In genomic region chrX:136112781-136113180, GRCh38 we compare ENCODE assay signal across 24 cellular contexts.
"Had no signal": no experiment of that assay in that cellular context is flagged by ENCODE, and none has a peak within 500 bp of the region (broad histone marks: within the 10 kb centered on the region; RNA-seq: fewer than 3 reads in every experiment).

No MANE protein-coding gene starts in this region.

- FAIRE-seq: islet of Langerhans, urothelium cell line had no signal

- DNase-seq: activated CD4-positive, alpha-beta memory T cell treated with anti-CD3 and anti-CD28 coated beads, Interleukin-2, amount 10 ng/mL, durations not matched to agents 7 days and 5 days; activated CD4-positive, alpha-beta T cell treated with anti-CD3 and anti-CD28 coated beads, Interleukin-2, amount 10 ng/mL, durations not matched to agents 24 days and 14 days; activated effector memory CD4-positive, alpha-beta T cell treated with anti-CD3 and anti-CD28 coated beads, Interleukin-2, amount 50 U/mL, for 16 hours; activated naive CD4-positive, alpha-beta T cell treated with anti-CD3 and anti-CD28 coated beads, Interleukin-2, amount 10 ng/mL, durations not matched to agents 7 days and 5 days; activated T-cell treated with anti-CD3 and anti-CD28 coated beads, Interleukin-2, amount 50 U/mL, for 72 hours; anterior cingulate cortex; dermis blood vessel endothelial cell; effector CD8-positive, alpha-beta T cell; erythroblast; foreskin fibroblast; hypothalamus; left cardiac atrium; midbrain; natural killer cell; stimulated activated CD4-positive, alpha-beta T cell treated with anti-CD3 and anti-CD28 coated beads, Interleukin-12 subunit alpha, Interleukin-12 subunit beta, amount 100 ng/mL, for 4 hours; stimulated activated CD4-positive, alpha-beta T cell treated with anti-CD3 and anti-CD28 coated beads, Interleukin-4, amount 100 ng/mL, for 4 hours; stimulated activated naive CD8-positive, alpha-beta T cell treated with anti-CD3 and anti-CD28 coated beads, Interleukin-15, Interleukin-2, amounts not matched to agents 100 U/mL and 50 U/mL, for 24 hours; substantia nigra; thyroid gland had no signal

- H3K36me3 ChIP-seq: prostate gland, thyroid gland had no signal

- H3K4me1 ChIP-seq: prostate gland, thyroid gland had no signal

- H3K4me3 ChIP-seq: prostate gland, thyroid gland had no signal

- ATAC-seq: activated CD4-positive, CD25-positive, alpha-beta regulatory T cell treated with anti-CD3 and anti-CD28 coated beads, Interleukin-2, amount 50 U/mL, for 24 hours; activated T-cell treated with anti-CD3 and anti-CD28 coated beads, Interleukin-2, amount 50 U/mL, for 72 hours; left cardiac atrium; natural killer cell; stimulated activated naive CD8-positive, alpha-beta T cell treated with anti-CD3 and anti-CD28 coated beads, Interleukin-15, Interleukin-2, amounts not matched to agents 100 U/mL and 50 U/mL, for 24 hours had no signal

- H3K27ac ChIP-seq: prostate gland, thyroid gland, VCaP had no signal

- H3K9me3 ChIP-seq: prostate gland, thyroid gland had no signal

- H3K27me3 ChIP-seq: thyroid gland had no signal
